Comparison of ENCODE assay signal across 8 cellular contexts in genomic region chr22:36258750-36259619, GRCh38. TPM values are rescaled to one million over a fixed set of nuclear protein-coding genes. Genes with fewer than 3 reads are reported as not detected.
DNase-seq lines count a peak whose midpoint lies in the region; ATAC-seq and TF ChIP-seq lines count a peak whose summit lies in the region.

No MANE protein-coding gene starts in this region.

- H3K9me3 ChIP-seq in effector memory CD4-positive, alpha-beta T cell (ENCODE audit: control insufficient read depth, low read length) = no peaks in the 10 kb centered on the region
- peaks cover 0 to 3% of the 10 kb centered on the region in 2 donors for H3K9me3 ChIP-seq in neuronal stem cell (replicated peaks in 1 of 2; ENCODE audit: control insufficient read depth in 2 of 2, insufficient read depth in 1 of 2, low read depth in 1 of 2, low read length in 2 of 2)

- H3K4ac ChIP-seq in neuronal stem cell (ENCODE audit: low read length) = peak overlapping the region; percentile 14

- H4K8ac ChIP-seq in neuronal stem cell (ENCODE audit: low read depth, low read length) = no peak overlapping the region

- no peaks in the 10 kb centered on the region for H3K27me3 ChIP-seq in effector memory CD4-positive, alpha-beta T cell (replicated peaks; ENCODE audit: control insufficient read depth, insufficient read depth, low read length, poor library complexity, severe bottlenecking)
- H3K27me3 ChIP-seq in neuronal stem cell (ENCODE audit: control insufficient read depth in 3 of 3, insufficient read depth in 3 of 3, low read depth in 1 of 3, low read length in 3 of 3) = no peaks in the 10 kb centered on the region

- peaks cover 23% of the 10 kb centered on the region for H3K4me1 ChIP-seq in effector memory CD4-positive, alpha-beta T cell (ENCODE audit: control insufficient read depth, insufficient read depth, low read length, poor library complexity, severe bottlenecking)
- H3K4me1 ChIP-seq in neuronal stem cell (ENCODE audit: control insufficient read depth in 2 of 2, insufficient read depth in 1 of 2, low read depth in 1 of 2, low read length in 2 of 2) = peaks cover 23 to 25% of the 10 kb centered on the region in 2 donors

- no peaks in the 10 kb centered on the region for H3K79me1 ChIP-seq in neuronal stem cell (ENCODE audit: low read depth, low read length)

- H3K27ac ChIP-seq in effector memory CD4-positive, alpha-beta T cell (ENCODE audit: insufficient read depth, low read length, poor library complexity, severe bottlenecking) = peak overlapping the region; percentile 43
- H3K27ac ChIP-seq in neuronal stem cell (replicated peaks; ENCODE audit: low read length) = peak overlapping the region; percentile 88

- no peak overlapping the region for H2BK12ac ChIP-seq in neuronal stem cell (ENCODE audit: low read length)

- H3K36me3 ChIP-seq in effector memory CD4-positive, alpha-beta T cell (ENCODE audit: control insufficient read depth, insufficient read depth, low read length) = peaks cover 22% of the 10 kb centered on the region
- H3K36me3 ChIP-seq in neuronal stem cell (replicated peaks in 1 of 2; ENCODE audit: control insufficient read depth in 2 of 2, insufficient read depth in 2 of 2, low read length in 2 of 2) = no peaks in the 10 kb centered on the region

- TF ChIP-seq CTCF in GM12865 (IDR thresholded peaks at IDR 0.05; ENCODE audit: insufficient read depth, low read depth, low read length, missing control alignments) = no peak

- ATAC-seq in GM21367 (IDR thresholded peaks at IDR 0.05; ENCODE audit: unreplicated experiment) = no peak

- peak overlapping the region; percentile 11 for H2BK15ac ChIP-seq in neuronal stem cell (ENCODE audit: low read length)

- peak overlapping the region; percentile 15 for H3K9ac ChIP-seq in neuronal stem cell (ENCODE audit: low read depth, low read length, poor library complexity)

- no peak overlapping the region for H3K14ac ChIP-seq in neuronal stem cell (ENCODE audit: low read length)

- no peak overlapping the region for H3K23ac ChIP-seq in neuronal stem cell (ENCODE audit: low read depth, low read length, poor library complexity)

- H2AK5ac ChIP-seq in neuronal stem cell (ENCODE audit: low read depth, low read length) = peak overlapping the region; percentile 52

- no peak overlapping the region for H4K91ac ChIP-seq in neuronal stem cell (ENCODE audit: low read depth, low read length, poor library complexity)

- peak; percentile 50 for DNase-seq in GM12865 (ENCODE audit: low read depth)
- peak; percentile 70 for DNase-seq in NCI-H510A treated with DMSO at 0.1 percent for 48 hours (lab: John Stamatoyannopoulos, UW)
- no peak for DNase-seq in effector memory CD4-positive, alpha-beta T cell
- peak; percentile 74 for DNase-seq in neuronal stem cell (ENCODE audit: low spot score)
- no peak for DNase-seq in NOMO-1 (lab: John Stamatoyannopoulos, UW; ENCODE audit: unreplicated experiment in 2 of 2)
- DNase-seq in EL = no peak
- DNase-seq in DMS79 (lab: John Stamatoyannopoulos, UW) = no peak

- H3K4me2 ChIP-seq in neuronal stem cell (ENCODE audit: insufficient read depth, low read length, poor library complexity, severe bottlenecking) = peak overlapping the region; percentile 31

- H2AFZ ChIP-seq in neuronal stem cell (ENCODE audit: low read length) = peak overlapping the region; percentile 79

- H3K4me3 ChIP-seq in GM12865 (ENCODE audit: low read depth, low read length) = no peak overlapping the region
- no peak overlapping the region for H3K4me3 ChIP-seq in effector memory CD4-positive, alpha-beta T cell (ENCODE audit: insufficient read depth, low read depth, low read length, poor library complexity, severe bottlenecking)
- H3K4me3 ChIP-seq in neuronal stem cell (ENCODE audit: low read length in 2 of 2) = peak overlapping the region in 1 of 2 donors; percentile 31

- no peak overlapping the region for H2BK120ac ChIP-seq in neuronal stem cell (ENCODE audit: low read depth, low read length)

- H3K18ac ChIP-seq in neuronal stem cell (ENCODE audit: low read length) = peak overlapping the region; percentile 97

- no CpG with 5 or more reads among the region's 16 CpGs for WGBS in neuronal stem cell (ENCODE audit: extremely low coverage in 2 of 2, insufficient read length in 2 of 2, insufficient replicate concordance in 1 of 2), 2 donors

- H2BK5ac ChIP-seq in neuronal stem cell (ENCODE audit: low read length) = peak overlapping the region; percentile 88

RNA-seq across cellular contexts. Expression of gene APOL1, which starts 6.1 kb away (rescaled TPM):
- 0.06 TPM for polyA plus RNA-seq in neuronal stem cell (2013, experiment 1 of 2)
- 0.03 TPM for polyA plus RNA-seq in neuronal stem cell (2013, experiment 2 of 2)

RNA-seq across cellular contexts. Expression of gene APOL2, which starts 19.7 kb away (rescaled TPM):
- 4.3 TPM for polyA plus RNA-seq in neuronal stem cell (2013, experiment 1 of 2)
- polyA plus RNA-seq in neuronal stem cell (2013, experiment 2 of 2) = 4.7 TPM

RNA-seq across cellular contexts. Expression of gene APOL4, which starts 57.4 kb away (rescaled TPM):
- polyA plus RNA-seq in neuronal stem cell (2013, experiment 1 of 2) = 0.06 TPM
- 0.08 TPM for polyA plus RNA-seq in neuronal stem cell (2013, experiment 2 of 2)

Comparison
In these comparisons a context has a peak if more than half of its experiments do, and no peak if none do; other contexts are left out.
1. DNase-seq: peak in GM12865 (single experiment), NCI-H510A treated with DMSO at 0.1 percent for 48 hours (single experiment) and neuronal stem cell (single experiment); none in effector memory CD4-positive, alpha-beta T cell (0 of 3), NOMO-1 (0 of 2), EL (single experiment) and DMS79 (single experiment).